Comparison of ENCODE assay signal across 14 cellular contexts in the genomic region with DNA sequence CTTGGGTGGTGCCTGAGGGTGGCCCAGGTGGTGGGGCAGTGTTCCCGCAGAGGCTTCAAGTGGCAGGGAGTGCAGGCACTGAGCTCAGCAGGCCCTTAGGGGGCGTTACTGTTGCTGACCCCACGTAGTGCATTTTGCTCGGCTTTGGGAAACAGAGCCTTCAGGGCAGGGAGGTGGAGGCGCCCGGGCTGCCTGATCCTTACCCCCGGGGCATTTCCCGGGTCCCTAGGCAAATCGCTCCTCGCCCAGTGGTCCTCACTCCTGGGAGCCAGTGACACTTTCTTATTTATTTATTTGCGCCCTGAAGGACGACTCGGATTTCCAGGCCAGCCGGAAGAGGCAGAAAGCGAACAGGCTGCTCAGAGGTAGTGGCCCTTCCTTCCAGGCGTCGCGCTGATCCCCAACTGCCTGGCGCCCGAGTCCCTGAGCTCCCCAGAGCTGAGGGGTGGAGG. TPM values are rescaled to one million over a fixed set of nuclear protein-coding genes. Genes with fewer than 3 reads are reported as not detected.
DNase-seq lines count a peak whose midpoint lies in the region; ATAC-seq and TF ChIP-seq lines count a peak whose summit lies in the region.
"Had no signal": no experiment of that assay in that cellular context is flagged by ENCODE, and none has a peak within 500 bp of the region (broad histone marks: within the 10 kb centered on the region; RNA-seq: fewer than 3 reads in every experiment).

No MANE protein-coding gene starts in this region.

- H3K4me1 ChIP-seq in neural progenitor cell: peaks cover 66% of the 10 kb centered on the region

- no peak overlapping the region for H2AFZ ChIP-seq in neural progenitor cell (replicated peaks)

- intact Hi-C loops in left ventricle myocardium superior (cut with micrococcal nuclease): no loop called here

- no peaks in the 10 kb centered on the region for H3K79me2 ChIP-seq in neural progenitor cell (ENCODE audit: low read depth)

- peaks cover 63% of the 10 kb centered on the region for H3F3A ChIP-seq in neural progenitor cell (ENCODE audit: low read depth)

- H3K9ac ChIP-seq in neural progenitor cell: no peak overlapping the region

- no peaks in the 10 kb centered on the region for H3K9me3 Mint-ChIP-seq in activated naive CD8-positive, alpha-beta T cell treated with anti-CD3 and anti-CD28 coated beads, Interleukin-2, amount 10 ng/mL, durations not matched to agents 7 days and 5 days
- H3K9me3 Mint-ChIP-seq in neural progenitor cell: no peaks in the 10 kb centered on the region
- H3K9me3 Mint-ChIP-seq: activated T-helper 1 cell treated with anti-CD3 and anti-CD28 coated beads, Interleukin-12 subunit alpha, Interleukin-12 subunit beta, Interleukin-2, Interleukin-4 antibody, amounts not matched to agents 30 ng/mL and 10 ng/mL and 1 ng/mL, durations not matched to agents 14 hours and 24 hours and 36 hours; memory B cell had no signal

- H3K27me3 ChIP-seq in neural progenitor cell: peaks cover 48% of the 10 kb centered on the region

- H3K36me3 Mint-ChIP-seq in activated naive CD8-positive, alpha-beta T cell treated with anti-CD3 and anti-CD28 coated beads, Interleukin-2, amount 10 ng/mL, durations not matched to agents 7 days and 5 days: no peaks in the 10 kb centered on the region
- no peaks in the 10 kb centered on the region for H3K36me3 Mint-ChIP-seq in neural progenitor cell
- H3K36me3 Mint-ChIP-seq: memory B cell had no signal

- H3K27ac Mint-ChIP-seq in activated naive CD8-positive, alpha-beta T cell treated with anti-CD3 and anti-CD28 coated beads, Interleukin-2, amount 10 ng/mL, durations not matched to agents 7 days and 5 days: peak overlapping the region; percentile 15
- no peak overlapping the region for H3K27ac Mint-ChIP-seq in neural progenitor cell
- H3K27ac Mint-ChIP-seq: memory B cell had no signal

- peak overlapping the region; percentile 97 for H3K4me2 ChIP-seq in neural progenitor cell

- TF ChIP-seq CTCF in neural progenitor cell (IDR thresholded peaks at IDR 0.05): peak; percentile 66

- H3K4me3 ChIP-seq in neural progenitor cell: peak overlapping the region; percentile 47
- H3K4me3 ChIP-seq: thoracic aorta had no signal

- peaks cover 53% of the 10 kb centered on the region for H4K20me1 ChIP-seq in neural progenitor cell (ENCODE audit: low read depth)

- DNase-seq in ELR (ENCODE audit: low read depth): peak; percentile 27
- peak; percentile 18 for DNase-seq in HT-29 (ENCODE audit: low spot score)
- DNase-seq in activated naive CD8-positive, alpha-beta T cell treated with anti-CD3 and anti-CD28 coated beads, Interleukin-2, amount 10 ng/mL, durations not matched to agents 7 days and 5 days: peak; percentile 34
- DNase-seq in neural progenitor cell (ENCODE audit: low spot score): peak; percentile 77
- no peak for DNase-seq in medulla oblongata (ENCODE audit: extremely low spot score)
- DNase-seq in NCI-H748 treated with DMSO at 0.1 percent for 48 hours (lab: John Stamatoyannopoulos, UW): no peak
- no peak for DNase-seq in left ventricle myocardium superior
- DNase-seq: EL, GOT3, NCI-H1105, T-helper 9 cell had no signal

- POLR2A ChIA-PET in activated naive CD8-positive, alpha-beta T cell treated with anti-CD3 and anti-CD28 coated beads, Interleukin-2, amount 10 ng/mL, durations not matched to agents 7 days and 5 days (lab: Charles Lee): interaction anchor here (1.1 to 3.4 kb wide), 3 partner anchors 10 to 17 kb away, joined by 3 to 15 read pairs (median 3); partner anchors contain the start of gene FOXB1

- peak overlapping the region; percentile 93 for H3K4me3 Mint-ChIP-seq in activated naive CD8-positive, alpha-beta T cell treated with anti-CD3 and anti-CD28 coated beads, Interleukin-2, amount 10 ng/mL, durations not matched to agents 7 days and 5 days
- H3K4me3 Mint-ChIP-seq in neural progenitor cell: peak overlapping the region; percentile 62
- H3K4me3 Mint-ChIP-seq: memory B cell had no signal

- ATAC-seq in activated naive CD8-positive, alpha-beta T cell treated with anti-CD3 and anti-CD28 coated beads, Interleukin-2, amount 10 ng/mL, durations not matched to agents 7 days and 5 days (ENCODE audit: low read depth): no peak
- no peak for ATAC-seq in left ventricle myocardium superior

- H3K27ac ChIP-seq in neural progenitor cell: no peak overlapping the region
- H3K27ac ChIP-seq: thoracic aorta had no signal

- peaks cover 49% of the 10 kb centered on the region for H3K4me1 Mint-ChIP-seq in activated naive CD8-positive, alpha-beta T cell treated with anti-CD3 and anti-CD28 coated beads, Interleukin-2, amount 10 ng/mL, durations not matched to agents 7 days and 5 days
- peaks cover 60% of the 10 kb centered on the region for H3K4me1 Mint-ChIP-seq in neural progenitor cell

- H3K27me3 Mint-ChIP-seq in activated naive CD8-positive, alpha-beta T cell treated with anti-CD3 and anti-CD28 coated beads, Interleukin-2, amount 10 ng/mL, durations not matched to agents 7 days and 5 days: peaks cover 90% of the 10 kb centered on the region
- peaks cover 38% of the 10 kb centered on the region for H3K27me3 Mint-ChIP-seq in neural progenitor cell (ENCODE audit: insufficient read depth, low read depth)

- no peaks in the 10 kb centered on the region for H3K36me3 ChIP-seq in neural progenitor cell
- H3K36me3 ChIP-seq: thoracic aorta had no signal

- H3K9me3 ChIP-seq in neural progenitor cell (ENCODE audit: low read depth): no peaks in the 10 kb centered on the region
- H3K9me3 ChIP-seq: thoracic aorta had no signal

RNA-seq across cellular contexts. Expression of gene FOXB1, which starts 10.1 kb away (rescaled TPM):
- total RNA-seq in HT-29 (2014; rRNA removed; shearing (Covaris generic)): 0.05 TPM in 1 of 2 replicates, not detected in the other
- total RNA-seq in activated naive CD8-positive, alpha-beta T cell treated with anti-CD3 and anti-CD28 coated beads, Interleukin-2, amount 10 ng/mL, durations not matched to agents 7 days and 5 days: under 1 TPM; 0.74 to 0.78 TPM
- total RNA-seq in neural progenitor cell (ENCODE audit: low replicate concordance) (7.3 and 9.6 TPM in 2 replicates), left ventricle myocardium superior (not detected)
- total RNA-seq: thoracic aorta had no signal

Comparison
In these comparisons a context has a peak if more than half of its experiments do, and no peak if none do; other contexts are left out.
1. DNase-seq: peak in ELR (single experiment), HT-29 (single experiment), activated naive CD8-positive, alpha-beta T cell treated with anti-CD3 and anti-CD28 coated beads, Interleukin-2, amount 10 ng/mL, durations not matched to agents 7 days and 5 days (single experiment) and neural progenitor cell (single experiment); none in medulla oblongata (single experiment), NCI-H748 treated with DMSO at 0.1 percent for 48 hours (single experiment) and left ventricle myocardium superior (single experiment).